18 cellular contexts compared by ENCODE assay signal in genomic region chr10:61548371-61548770, GRCh38.
DNase-seq lines count a peak whose midpoint lies in the region; ATAC-seq, FAIRE-seq and TF ChIP-seq lines count a peak whose summit lies in the region.
"Had no signal": no experiment of that assay in that cellular context is flagged by ENCODE, and none has a peak within 500 bp of the region (broad histone marks: within the 10 kb centered on the region; RNA-seq: fewer than 3 reads in every experiment).

No MANE protein-coding gene starts in this region.

- WGBS in K562 (ENCODE audit: insufficient coverage, low coverage, missing lambda C conversion rate): 2% methylated on average over 4 of the region's 4 CpGs
- WGBS in testis, 2 donors: 37 to 49% methylated on average over 4 of the region's 4 CpGs

- peaks cover 14% of the 10 kb centered on the region; the same call in 1 of the 2 replicates for H3K9me2 ChIP-seq in GM23338 (ENCODE audit: insufficient read depth)

- H3K27me3 Mint-ChIP-seq in GM23338 (ENCODE audit: insufficient read depth, low read depth, poor library complexity) (no peaks in the 10 kb centered on the region), WTC11 (ENCODE audit: low read depth) (no peaks in the 10 kb centered on the region)
- H3K27me3 Mint-ChIP-seq in activated CD8-positive, alpha-beta memory T cell treated with anti-CD3 and anti-CD28 coated beads, Interleukin-2, amount 10 ng/mL, durations not matched to agents 7 days and 5 days: peaks cover 2% of the 10 kb centered on the region

- H3K4me1 ChIP-seq in GM23338 (ENCODE audit: insufficient read depth) (no peaks in the 10 kb centered on the region), K562 (replicated peaks in 1 of 2; ENCODE audit: control insufficient read depth in 2 of 2, insufficient read depth in 2 of 2, low read length in 2 of 2) (no peaks in the 10 kb centered on the region), kidney (ENCODE audit: control insufficient read depth in 1 of 2, insufficient read depth in 1 of 2, low read depth in 1 of 2, low read length in 2 of 2) (no peaks in the 10 kb centered on the region), testis (no peaks in the 10 kb centered on the region)

- intact Hi-C loops in K562 (cut with micrococcal nuclease): no loop called here
- intact Hi-C loops in kidney (cut with DNase I): no loop called here
- intact Hi-C loops in testis (cut with DNase I; ENCODE audit: low total_unique reads): no loop called here

- H3K9me3 Mint-ChIP-seq in GM23338: no peaks in the 10 kb centered on the region
- peaks cover 27% of the 10 kb centered on the region for H3K9me3 Mint-ChIP-seq in WTC11
- no peaks in the 10 kb centered on the region for H3K9me3 Mint-ChIP-seq in activated CD8-positive, alpha-beta memory T cell treated with anti-CD3 and anti-CD28 coated beads, Interleukin-2, amount 10 ng/mL, durations not matched to agents 7 days and 5 days (ENCODE audit: low read depth)
- H3K9me3 Mint-ChIP-seq: H9 had no signal

- FAIRE-seq in K562 (lab: Jason Lieb, UNC): peak; percentile 60
- FAIRE-seq in kidney (lab: Jason Lieb, UNC): no peak
- FAIRE-seq: G401.6, GM12892 had no signal

- no peak for TF ChIP-seq EP300 in K562 (IDR thresholded peaks at IDR 0.05; ENCODE audit: low read length)

- no peaks in the 10 kb centered on the region for H3F3A ChIP-seq in GM23338 (replicated peaks; ENCODE audit: low read depth)

- TF ChIP-seq POLR2A in K562 (conservative IDR thresholded peaks at IDR 0.05) (no peak), testis (IDR thresholded peaks at IDR 0.05) (no peak)

- H3K36me3 ChIP-seq in GM23338 (ENCODE audit: insufficient read depth) (no peaks in the 10 kb centered on the region), K562 (ENCODE audit: control insufficient read depth, insufficient read depth, low read length) (no peaks in the 10 kb centered on the region), kidney (ENCODE audit: control insufficient read depth in 1 of 2, insufficient read depth in 2 of 2, low read length in 2 of 2) (no peaks in the 10 kb centered on the region), testis (ENCODE audit: low read depth, missing control alignments) (no peaks in the 10 kb centered on the region)

- peak overlapping the region; percentile 84; the same call in 1 of the 2 replicates for H2AFZ ChIP-seq in GM23338
- H2AFZ ChIP-seq in K562 (ENCODE audit: low read depth, low read length): peak overlapping the region; percentile 28

- no peak overlapping the region for H3K9ac ChIP-seq in K562 (ENCODE audit: insufficient read depth in 1 of 2, low read depth in 2 of 2, low read length in 2 of 2)
- no peak overlapping the region for H3K9ac ChIP-seq in kidney (ENCODE audit: low read length in 2 of 2)

- no peak overlapping the region for H3K4me3 ChIP-seq in GM23338
- H3K4me3 ChIP-seq in K562: no peak overlapping the region
- no peak overlapping the region for H3K4me3 ChIP-seq in kidney (ENCODE audit: low read length in 2 of 2)
- no peak overlapping the region for H3K4me3 ChIP-seq in testis

- no peak for TF ChIP-seq CTCF in GM23338 (conservative IDR thresholded peaks at IDR 0.05; ENCODE audit: low read depth in 2 of 2)
- no peak for TF ChIP-seq CTCF in K562 (IDR thresholded peaks at IDR 0.05 in 2 of 3, conservative IDR thresholded peaks at IDR 0.05 in 1 of 3; ENCODE audit: insufficient read depth in 2 of 3, low read depth in 1 of 3, low read length in 3 of 3)
- TF ChIP-seq CTCF in kidney (IDR thresholded peaks at IDR 0.05; ENCODE audit: borderline replicate concordance, extremely low read depth, insufficient read depth): no peak
- no peak for TF ChIP-seq CTCF in testis (IDR thresholded peaks at IDR 0.05)
- TF ChIP-seq CTCF in WTC11 (IDR thresholded peaks at IDR 0.05): no peak

- in situ Hi-C loops in K562 (cut with MboI): no loop called here

- no peaks in the 10 kb centered on the region for H3K27me3 ChIP-seq in GM23338 (ENCODE audit: insufficient read depth)
- H3K27me3 ChIP-seq in K562 (ENCODE audit: control insufficient read depth in 2 of 2, insufficient read depth in 2 of 2, low read length in 2 of 2): no peaks in the 10 kb centered on the region
- H3K27me3 ChIP-seq in testis: no peaks in the 10 kb centered on the region

- H3K9me3 ChIP-seq in K562 (replicated peaks; ENCODE audit: control insufficient read depth, insufficient read depth, low read depth, low read length): no peaks in the 10 kb centered on the region
- H3K9me3 ChIP-seq in kidney (ENCODE audit: control insufficient read depth in 1 of 2, low read length in 2 of 2): no peaks in the 10 kb centered on the region
- H3K9me3 ChIP-seq in testis: no peaks in the 10 kb centered on the region

- H3K4me1 Mint-ChIP-seq in GM23338 (no peaks in the 10 kb centered on the region), WTC11 (no peaks in the 10 kb centered on the region)
- no peaks in the 10 kb centered on the region for H3K4me1 Mint-ChIP-seq in activated CD8-positive, alpha-beta memory T cell treated with anti-CD3 and anti-CD28 coated beads, Interleukin-2, amount 10 ng/mL, durations not matched to agents 7 days and 5 days
- H3K4me1 Mint-ChIP-seq: CD4-positive, alpha-beta memory T cell; H9 had no signal

- no peaks in the 10 kb centered on the region for H3K79me2 ChIP-seq in GM23338 (replicated peaks; ENCODE audit: insufficient read depth)
- H3K79me2 ChIP-seq in K562 (ENCODE audit: control insufficient read depth, insufficient read depth, low read length): no peaks in the 10 kb centered on the region

- H3K27ac Mint-ChIP-seq in GM23338 (no peak overlapping the region), WTC11 (no peak overlapping the region)
- H3K27ac Mint-ChIP-seq in activated CD8-positive, alpha-beta memory T cell treated with anti-CD3 and anti-CD28 coated beads, Interleukin-2, amount 10 ng/mL, durations not matched to agents 7 days and 5 days: no peak overlapping the region
- H3K27ac Mint-ChIP-seq: CD4-positive, alpha-beta memory T cell; H9 had no signal

- no TSS peak for BruUV-seq in K562 (replicated peaks; lab: Mats Ljungman, UMichigan)

- no peaks in the 10 kb centered on the region for H3K9me1 ChIP-seq in K562 (ENCODE audit: control insufficient read depth, insufficient read depth, low read length)

- H3K4me3 Mint-ChIP-seq in GM23338 (no peak overlapping the region), WTC11 (no peak overlapping the region)
- H3K4me3 Mint-ChIP-seq in activated CD8-positive, alpha-beta memory T cell treated with anti-CD3 and anti-CD28 coated beads, Interleukin-2, amount 10 ng/mL, durations not matched to agents 7 days and 5 days: no peak overlapping the region
- H3K4me3 Mint-ChIP-seq: CD4-positive, alpha-beta memory T cell; H9 had no signal

- H3K36me3 Mint-ChIP-seq in GM23338 (ENCODE audit: low read depth) (no peaks in the 10 kb centered on the region), WTC11 (no peaks in the 10 kb centered on the region)
- H3K36me3 Mint-ChIP-seq in activated CD8-positive, alpha-beta memory T cell treated with anti-CD3 and anti-CD28 coated beads, Interleukin-2, amount 10 ng/mL, durations not matched to agents 7 days and 5 days: no peaks in the 10 kb centered on the region
- H3K36me3 Mint-ChIP-seq: CD4-positive, alpha-beta memory T cell had no signal

- ATAC-seq in GM23338 (no peak), K562 (peak; percentile 47; the same call in 1 of the 3 replicates), WTC11 (no peak)
- ATAC-seq in activated CD8-positive, alpha-beta memory T cell treated with anti-CD3 and anti-CD28 coated beads, Interleukin-2, amount 10 ng/mL, durations not matched to agents 7 days and 5 days: no peak
- ATAC-seq: HCT116 had no signal

- H3K27ac ChIP-seq in GM23338 (ENCODE audit: low read depth) (no peak overlapping the region), K562 (ENCODE audit: extremely low read depth, low read depth, low read length) (no peak overlapping the region), kidney (ENCODE audit: low read depth in 2 of 2, low read length in 2 of 2) (no peak overlapping the region), testis (peak overlapping the region; percentile 44 to 53)

- DNase-seq in GM23338 (ENCODE audit: low spot score) (no peak), K562 (ENCODE audit: extremely low read depth in 1 of 4, low spot score in 3 of 4) (no peak), kidney (peak; percentile 48), testis (peak; percentile 67), middle frontal gyrus (ENCODE audit: extremely low spot score, low spot score) (no peak), WTC11 (ENCODE audit: low spot score) (no peak), amygdala (lab: John Stamatoyannopoulos, UW) (no peak)
- no peak for DNase-seq in activated CD8-positive, alpha-beta memory T cell treated with anti-CD3 and anti-CD28 coated beads, Interleukin-2, amount 10 ng/mL, durations not matched to agents 7 days and 5 days
- DNase-seq: C1 segment of cervical spinal cord; Calu3; CD4-positive, alpha-beta memory T cell; COR-L47; DMS53; DMS79 treated with DMSO at 0.1 percent for 48 hours; H9 had no signal

- no peak for TF ChIP-seq RAD21 in K562 (CRISPR knock-in tag; conservative IDR thresholded peaks at IDR 0.05 in 1 of 2, IDR thresholded peaks at IDR 0.05 in 1 of 2)

- H4K20me1 ChIP-seq in GM23338 (replicated peaks; ENCODE audit: insufficient read depth): no peaks in the 10 kb centered on the region
- H4K20me1 ChIP-seq in K562 (replicated peaks; ENCODE audit: control insufficient read depth, insufficient read depth, low read length): no peaks in the 10 kb centered on the region

- H3K4me2 ChIP-seq in GM23338 (no peak overlapping the region), K562 (ENCODE audit: insufficient read depth, low read length) (no peak overlapping the region)

- POLR2A ChIA-PET in K562 (lab: Yijun Ruan, JAX): no interaction called here
- POLR2A ChIA-PET in WTC11 (lab: Charles Lee): no interaction called here

- CTCF ChIA-PET in K562 (lab: Yijun Ruan, JAX; ENCODE audit: low intra/inter-chr PET ratio): no interaction called here
- CTCF ChIA-PET in WTC11 (lab: Charles Lee): no interaction called here
- CTCF ChIA-PET in activated CD8-positive, alpha-beta memory T cell treated with anti-CD3 and anti-CD28 coated beads, Interleukin-2, amount 10 ng/mL, durations not matched to agents 7 days and 5 days (lab: Charles Lee): no interaction called here

TF ChIP-seq in GM23338, 12 proteins besides CTCF, POLR2A, EP300 and RAD21 (continues in another document):
- TF ChIP-seq ZNF331 (CRISPR knock-in tag; IDR thresholded peaks at IDR 0.05; ENCODE audit: low read depth): no peak

TF ChIP-seq in K562, 482 proteins besides CTCF, POLR2A, EP300 and RAD21 (continues in another document):
- TF ChIP-seq DMBX1 (CRISPR knock-in tag; IDR thresholded peaks at IDR 0.05; ENCODE audit: borderline replicate concordance) (0 out of 2 replicates have a peak, but pooled peaks have one; percentile 26), CBFB (CRISPR knock-in tag; IDR thresholded peaks at IDR 0.05) (no peak)

TF ChIP-seq in WTC11, 78 proteins besides CTCF, POLR2A, EP300 and RAD21 (continues in another document):
- no peak for TF ChIP-seq ZNF138 (CRISPR knock-in tag; conservative IDR thresholded peaks at IDR 0.05)
- no peak for TF ChIP-seq ATF1 (CRISPR knock-in tag; IDR thresholded peaks at IDR 0.05)
- TF ChIP-seq ZNF232 (CRISPR knock-in tag; IDR thresholded peaks at IDR 0.05): no peak

Comparison
In these comparisons a context has a peak if more than half of its experiments do, and no peak if none do; other contexts are left out.
1. DNase-seq: peak in kidney (single experiment) and testis (single experiment); none in GM23338 (single experiment), K562 (0 of 4), middle frontal gyrus (single experiment), WTC11 (single experiment), amygdala (0 of 56) and activated CD8-positive, alpha-beta memory T cell treated with anti-CD3 and anti-CD28 coated beads, Interleukin-2, amount 10 ng/mL, durations not matched to agents 7 days and 5 days (single experiment).
2. H3K27ac ChIP-seq: peak in testis (2 of 2); none in GM23338 (single experiment), K562 (single experiment) and kidney (0 of 2).